ENCODE assay signal across 8 cellular contexts in the genomic region with DNA sequence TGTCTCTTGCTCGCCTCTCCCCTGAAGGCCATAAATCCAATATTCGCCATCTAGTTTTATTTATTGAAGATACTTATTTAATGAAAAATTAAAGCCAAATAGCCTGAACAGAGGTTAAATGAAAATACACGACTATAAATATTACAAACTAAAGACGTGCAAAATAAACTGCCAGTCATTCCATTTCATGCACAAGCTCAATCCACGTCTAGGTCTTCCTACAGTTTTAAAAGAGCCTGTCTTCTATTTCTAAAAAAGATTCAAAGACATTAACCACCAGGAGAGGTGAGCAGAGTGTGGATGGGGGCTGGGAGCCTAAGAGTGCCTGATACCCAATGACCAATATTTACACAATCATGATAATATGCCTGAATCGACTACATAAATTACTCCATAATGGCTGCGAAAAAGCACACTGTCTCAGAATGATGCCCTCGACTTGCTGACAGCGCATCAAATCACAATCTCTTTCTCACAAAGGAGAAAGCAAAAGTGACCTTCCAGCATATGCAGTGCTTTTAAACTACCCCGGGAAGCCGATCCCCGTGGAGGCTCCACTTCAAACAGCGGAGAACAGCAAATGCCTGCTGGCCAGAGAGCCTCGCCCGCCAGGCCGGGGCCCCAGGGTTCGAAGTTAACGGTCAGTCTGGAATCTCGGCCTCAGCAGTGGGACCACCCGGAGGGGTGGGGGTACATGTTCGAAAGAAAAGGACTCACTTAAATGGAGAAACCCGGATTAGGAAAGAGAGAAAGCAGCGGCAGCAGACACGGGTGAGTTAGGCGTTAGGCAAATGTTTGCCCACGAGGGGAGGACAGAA. TPM values are rescaled to one million over a fixed set of nuclear protein-coding genes. Genes with fewer than 3 reads are reported as not detected.
DNase-seq lines count a peak whose midpoint lies in the region; ATAC-seq and TF ChIP-seq lines count a peak whose summit lies in the region.

No MANE protein-coding gene starts in this region.

- DNase-seq in DMS79 (lab: John Stamatoyannopoulos, UW) (peak; percentile 40), HuH-7.5 (ENCODE audit: low spot score) (peak; percentile 56), activated B cell treated with CpG ODN at 0.5 μM for 24 hours (no peak), fibroblast of mammary gland (ENCODE audit: low read depth) (peak; percentile 27), neural crest cell (ENCODE audit: low read depth, low spot score) (peak; percentile 29)

- H3K9me3 Mint-ChIP-seq in activated B cell treated with CpG ODN at 0.5 μM for 24 hours (no peaks in the 10 kb centered on the region), neural crest cell (no peaks in the 10 kb centered on the region)

- H3K36me3 Mint-ChIP-seq in activated B cell treated with CpG ODN at 0.5 μM for 24 hours (ENCODE audit: low read depth) = peaks cover 62% of the 10 kb centered on the region
- H3K36me3 Mint-ChIP-seq in neural crest cell (ENCODE audit: low read depth) = no peaks in the 10 kb centered on the region

- intact Hi-C loops in activated B cell treated with CpG ODN at 0.5 μM for 24 hours (cut with micrococcal nuclease) = loop anchor here (1.0 to 2.0 kb wide), 2 partner anchors 14 to 216 kb away; no protein-coding TSS in a partner anchor

- peak overlapping the region; percentile 99 for H3K4me3 Mint-ChIP-seq in activated B cell treated with CpG ODN at 0.5 μM for 24 hours
- peak overlapping the region; percentile 98 for H3K4me3 Mint-ChIP-seq in neural crest cell

- H3K4me1 Mint-ChIP-seq in activated B cell treated with CpG ODN at 0.5 μM for 24 hours = peaks cover 77% of the 10 kb centered on the region
- H3K4me1 Mint-ChIP-seq in neural crest cell = peaks cover 38% of the 10 kb centered on the region

- H3K27ac Mint-ChIP-seq in activated B cell treated with CpG ODN at 0.5 μM for 24 hours (peak overlapping the region; percentile 95), neural crest cell (ENCODE audit: unreplicated experiment) (peak overlapping the region; percentile 84)

- H3K27me3 Mint-ChIP-seq in activated B cell treated with CpG ODN at 0.5 μM for 24 hours (no peaks in the 10 kb centered on the region), neural crest cell (ENCODE audit: low read depth) (peaks cover 2% of the 10 kb centered on the region)

- peak overlapping the region; percentile 90 for H3K4me3 ChIP-seq in fibroblast of mammary gland (ENCODE audit: control insufficient read depth, low read depth, low read length)

- no peak for TF ChIP-seq CTCF in activated B cell treated with CpG ODN at 0.5 μM for 24 hours (IDR thresholded peaks at IDR 0.05)
- no peak for TF ChIP-seq CTCF in fibroblast of mammary gland (conservative IDR thresholded peaks at IDR 0.05; ENCODE audit: control insufficient read depth, insufficient read depth, low read depth, low read length)
- no peak for TF ChIP-seq CTCF in neural crest cell (conservative IDR thresholded peaks at IDR 0.05)

- ATAC-seq in activated B cell treated with CpG ODN at 0.5 μM for 24 hours (ENCODE audit: low read depth) (no peak), HG02571 (IDR thresholded peaks at IDR 0.05; ENCODE audit: unreplicated experiment) (no peak), HG03469 (IDR thresholded peaks at IDR 0.05; ENCODE audit: unreplicated experiment) (no peak), GM21528 (IDR thresholded peaks at IDR 0.05; ENCODE audit: low FRiP score, unreplicated experiment) (no peak)

- CTCF ChIA-PET in activated B cell treated with CpG ODN at 0.5 μM for 24 hours (lab: Charles Lee) = interaction anchor here (1.1 to 10.8 kb wide), 4 partner anchors 23 to 216 kb away, joined by 4 to 156 read pairs (median 18); no protein-coding TSS in a partner anchor

- POLR2A ChIA-PET in activated B cell treated with CpG ODN at 0.5 μM for 24 hours (lab: Charles Lee) = interaction anchor here (0.6 to 15.2 kb wide), 5 partner anchors 11 to 216 kb away, joined by 3 to 551 read pairs (median 18); no protein-coding TSS in a partner anchor

RNA-seq across cellular contexts. Expression of gene FCHSD2, which starts 1.7 kb away (rescaled TPM):
- total RNA-seq in activated B cell treated with CpG ODN at 0.5 μM for 24 hours (176 and 207 TPM in 2 replicates), neural crest cell (32.2 and 34.4 TPM in 2 replicates)
